In genomic region chr17:44765965-44766364, GRCh38 we compare ENCODE assay signal across 14 cellular contexts. TPM values are rescaled to one million over a fixed set of nuclear protein-coding genes. Genes with fewer than 3 reads are reported as not detected.
DNase-seq lines count a peak whose midpoint lies in the region; ATAC-seq and TF ChIP-seq lines count a peak whose summit lies in the region.
"Had no signal": no experiment of that assay in that cellular context is flagged by ENCODE, and none has a peak within 500 bp of the region (broad histone marks: within the 10 kb centered on the region; RNA-seq: fewer than 3 reads in every experiment).

No MANE protein-coding gene starts in this region.

- peaks cover 11% of the 10 kb centered on the region for H3K4me1 Mint-ChIP-seq in WTC11
- peaks cover 5% of the 10 kb centered on the region for H3K4me1 Mint-ChIP-seq in neural crest cell

- H3K4me3 Mint-ChIP-seq in WTC11 (no peak overlapping the region), neural crest cell (no peak overlapping the region)
- H3K4me3 Mint-ChIP-seq: B cell; CD4-positive, alpha-beta T cell had no signal

- no peaks in the 10 kb centered on the region for H3K27me3 ChIP-seq in right cardiac atrium (ENCODE audit: control insufficient read depth, insufficient read depth)

- H3K27ac Mint-ChIP-seq in WTC11, result no peak overlapping the region
- peak overlapping the region; percentile 12 for H3K27ac Mint-ChIP-seq in neural crest cell (ENCODE audit: unreplicated experiment)
- H3K27ac Mint-ChIP-seq: B cell; CD4-positive, alpha-beta T cell had no signal

- ATAC-seq in right cardiac atrium (no peak), Right ventricle myocardium superior (ENCODE audit: poor library complexity) (no peak), WTC11 (peak; percentile 33)
- ATAC-seq: HCT116 had no signal

- CTCF ChIA-PET in HEK293 (lab: Yijun Ruan, JAX), result interaction anchor here (0.9 to 1.3 kb wide), 4 partner anchors 9 to 100 kb away, joined by 3 to 6 read pairs (median 4); no protein-coding TSS in a partner anchor
- CTCF ChIA-PET in WTC11 (lab: Charles Lee), result interaction anchor here (1.0 to 1.5 kb wide), 4 partner anchors 9 to 100 kb away, joined by 3 to 7 read pairs (median 4); no protein-coding TSS in a partner anchor

- H3K36me3 Mint-ChIP-seq in WTC11 (no peaks in the 10 kb centered on the region), neural crest cell (ENCODE audit: low read depth) (no peaks in the 10 kb centered on the region)

- POLR2A ChIA-PET in HEK293 (lab: Yijun Ruan, JAX), result interaction anchor here (0.6 kb wide), 1 partner anchor 424 kb away, joined by 6 read pairs; no protein-coding TSS in a partner anchor
- POLR2A ChIA-PET in WTC11 (lab: Charles Lee), result interaction anchor here (0.5 to 0.7 kb wide), 2 partner anchors 11 to 63 kb away, joined by 3 to 4 read pairs; no protein-coding TSS in a partner anchor

- H3K27me3 Mint-ChIP-seq in WTC11 (ENCODE audit: low read depth), result peaks cover 28% of the 10 kb centered on the region
- H3K27me3 Mint-ChIP-seq in neural crest cell (ENCODE audit: low read depth), result peaks cover 6% of the 10 kb centered on the region

- 62% methylated on average over 11 of the region's 11 CpGs for WGBS in right cardiac atrium

- H3K9me3 Mint-ChIP-seq in WTC11 (no peaks in the 10 kb centered on the region), neural crest cell (no peaks in the 10 kb centered on the region)
- H3K9me3 Mint-ChIP-seq: CD4-positive, alpha-beta T cell had no signal

- TF ChIP-seq CTCF in HEK293 (tag by site-specific recombination; IDR thresholded peaks at IDR 0.05), result no peak
- TF ChIP-seq CTCF in WTC11 (IDR thresholded peaks at IDR 0.05), result no peak
- no peak for TF ChIP-seq CTCF in neural crest cell (conservative IDR thresholded peaks at IDR 0.05)

- intact Hi-C loops in right cardiac atrium (cut with DNase I) (loop anchor here in 1 of 4 donors (10.0 kb wide), 1 partner anchor 269 kb away; no protein-coding TSS in a partner anchor), Right ventricle myocardium superior (cut with DNase I) (no loop called here)

- H3K9me3 ChIP-seq in right cardiac atrium (ENCODE audit: control insufficient read depth, low read length) (no peaks in the 10 kb centered on the region), HEK293 (ENCODE audit: control insufficient read depth, insufficient read depth, low read depth, low read length) (no peaks in the 10 kb centered on the region)

- no peak overlapping the region for H3K27ac ChIP-seq in right cardiac atrium (ENCODE audit: low read length)
- no peak overlapping the region for H3K27ac ChIP-seq in HEK293 (ENCODE audit: extremely low read depth, low read depth, low read length)
- H3K27ac ChIP-seq: HL-60 had no signal

- H3K4me3 ChIP-seq in right cardiac atrium (ENCODE audit: low read length) (no peak overlapping the region), HEK293 (ENCODE audit: low read depth, low read length) (no peak overlapping the region)

- H3K4me1 ChIP-seq in right cardiac atrium (ENCODE audit: control insufficient read depth, insufficient read depth, low read length) (no peaks in the 10 kb centered on the region), HEK293 (ENCODE audit: control insufficient read depth, insufficient read depth, low read length) (no peaks in the 10 kb centered on the region)

- peak in 2 of 3 donors; percentile 25 to 30 for DNase-seq in right cardiac atrium
- no peak for DNase-seq in Right ventricle myocardium superior
- no peak for DNase-seq in WTC11 (ENCODE audit: low spot score)
- DNase-seq in neural crest cell (ENCODE audit: low read depth, low spot score), result no peak
- no peak for DNase-seq in mesenteric fat pad (ENCODE audit: low spot score)
- no peak for DNase-seq in dermis blood vessel endothelial cell
- no peak for DNase-seq in stimulated activated CD4-positive, alpha-beta T cell treated with anti-CD3 and anti-CD28 coated beads, Interleukin-1b, Interleukin-23, amount 100 ng/mL, for 48 hours
- DNase-seq: CD4-positive, alpha-beta T cell; DMS79; GOT3 had no signal

- no peaks in the 10 kb centered on the region for H3K36me3 ChIP-seq in HEK293 (ENCODE audit: control insufficient read depth in 2 of 2, insufficient read depth in 1 of 2, low read length in 2 of 2)

TF ChIP-seq in HEK293, 187 proteins besides CTCF, POLR2A, EP300 and RAD21:
- TF ChIP-seq ZFHX2 (tag by site-specific recombination; conservative IDR thresholded peaks at IDR 0.05), result 0 out of 2 replicates have a peak, but pooled peaks have one; percentile 4
- TF ChIP-seq ZNF24 (tag by site-specific recombination; IDR thresholded peaks at IDR 0.05), result no peak
- TF ChIP-seq ZBTB20 (tag by site-specific recombination; IDR thresholded peaks at IDR 0.05), result peak; percentile 71
- TF ChIP-seq ZNF610 (tag by site-specific recombination; IDR thresholded peaks at IDR 0.05; ENCODE audit: borderline replicate concordance), result no peak

TF ChIP-seq in WTC11, 78 proteins besides CTCF, POLR2A, EP300 and RAD21 (continues in another document):
- TF ChIP-seq USF1 (CRISPR knock-in tag; IDR thresholded peaks at IDR 0.05), result no peak
- no peak for TF ChIP-seq AFF4 (CRISPR knock-in tag; IDR thresholded peaks at IDR 0.05; ENCODE audit: borderline replicate concordance)
- TF ChIP-seq ZBTB43 (CRISPR knock-in tag; IDR thresholded peaks at IDR 0.05), result no peak
- TF ChIP-seq FOXJ3 (CRISPR knock-in tag; IDR thresholded peaks at IDR 0.05; ENCODE audit: borderline replicate concordance), result no peak
- TF ChIP-seq GABPB1 (CRISPR knock-in tag; IDR thresholded peaks at IDR 0.05), result no peak
- TF ChIP-seq ZNF396 (CRISPR knock-in tag; IDR thresholded peaks at IDR 0.05; ENCODE audit: borderline replicate concordance), result no peak
- TF ChIP-seq ZNF263 (CRISPR knock-in tag; IDR thresholded peaks at IDR 0.05; ENCODE audit: low read depth), result no peak
- TF ChIP-seq ESRRA (CRISPR knock-in tag; IDR thresholded peaks at IDR 0.05; ENCODE audit: borderline replicate concordance), result no peak
- no peak for TF ChIP-seq ERG (CRISPR knock-in tag; IDR thresholded peaks at IDR 0.05)

RNA-seq across cellular contexts. Expression of gene ADAM11, which starts 7.2 kb away (rescaled TPM):
- 10 to 100 TPM in 3 of 4 donors, 1 to 10 TPM in 1; 9.5 to 43.3 (median 34.0) TPM for total RNA-seq in right cardiac atrium
- polyA plus RNA-seq in right cardiac atrium, result 21.5 TPM
- 18.5 TPM for total RNA-seq in Right ventricle myocardium superior
- 3.0 to 4.1 TPM (median 3.2 TPM) in 3 replicates for total RNA-seq in WTC11 (2021)
- total RNA-seq in neural crest cell, result 5.2 and 6.0 TPM in 2 replicates
- total RNA-seq in mesenteric fat pad, result 0.67 TPM
- under 0.01 and 0.09 TPM in 2 replicates for total RNA-seq in dermis blood vessel endothelial cell

RNA-seq across cellular contexts. Expression of gene DBF4B, which starts 57.5 kb away (rescaled TPM):
- total RNA-seq in right cardiac atrium (1 to 10 TPM; 5.1 to 6.0 (median 5.9) TPM), Right ventricle myocardium superior (5.0 TPM), WTC11 (2021) (32.2 to 35.5 TPM (median 32.9 TPM) in 3 replicates), neural crest cell (50.2 and 51.1 TPM in 2 replicates), mesenteric fat pad (5.2 TPM), dermis blood vessel endothelial cell (2.6 and 7.7 TPM in 2 replicates)
- polyA plus RNA-seq in right cardiac atrium, result 5.6 TPM

Comparison
In these comparisons a context has a peak if more than half of its experiments do, and no peak if none do; other contexts are left out.
1. DNase-seq: peak in right cardiac atrium (2 of 3); none in Right ventricle myocardium superior (single experiment), WTC11 (single experiment), neural crest cell (single experiment), mesenteric fat pad (single experiment), dermis blood vessel endothelial cell (single experiment) and stimulated activated CD4-positive, alpha-beta T cell treated with anti-CD3 and anti-CD28 coated beads, Interleukin-1b, Interleukin-23, amount 100 ng/mL, for 48 hours (single experiment).